Comparison of ENCODE assay signal across 8 cellular contexts in genomic region chr19:47430041-47430802, GRCh38. TPM values are rescaled to one million over a fixed set of nuclear protein-coding genes. Genes with fewer than 3 reads are reported as not detected.
DNase-seq lines count a peak whose midpoint lies in the region; ATAC-seq and TF ChIP-seq lines count a peak whose summit lies in the region.

No MANE protein-coding gene starts in this region.

- ATAC-seq in omental fat pad (ENCODE audit: low FRiP score) (peak; percentile 8), HG03520 (IDR thresholded peaks at IDR 0.05; ENCODE audit: unreplicated experiment) (no peak), HG03045 (IDR thresholded peaks at IDR 0.05; ENCODE audit: unreplicated experiment) (no peak)

- peaks cover 17% of the 10 kb centered on the region for H3K27me3 ChIP-seq in CD4-positive, alpha-beta memory T cell (ENCODE audit: insufficient read depth, low read length)
- H3K27me3 ChIP-seq in NT2/D1 (ENCODE audit: insufficient read depth, insufficient read length) (peaks cover 9% of the 10 kb centered on the region), esophagus muscularis mucosa (peaks cover 5 to 69% (median 14%) of the 10 kb centered on the region in 4 donors)

- no peaks in the 10 kb centered on the region for H3K9me3 ChIP-seq in CD4-positive, alpha-beta memory T cell (ENCODE audit: control insufficient read depth in 1 of 2, low read length in 2 of 2)
- 0 out of 2 replicates have a peak, but pooled peaks cover 7% of the 10 kb centered on the region for H3K9me3 ChIP-seq in NT2/D1 (ENCODE audit: insufficient read depth, low read length)
- H3K9me3 ChIP-seq in esophagus muscularis mucosa, result no peaks in the 10 kb centered on the region

- peaks cover 7 to 15% (median 14%) of the 10 kb centered on the region in 4 donors for H3K4me1 Mint-ChIP-seq in CD4-positive, alpha-beta memory T cell

- no peak overlapping the region for H3K27ac ChIP-seq in CD4-positive, alpha-beta memory T cell (ENCODE audit: low read depth, low read length)
- no peak overlapping the region for H3K27ac ChIP-seq in esophagus muscularis mucosa (replicated peaks in 1 of 4)

- peak overlapping the region; percentile 80 for H3K9ac ChIP-seq in NT2/D1 (ENCODE audit: insufficient read length, low read depth)

- no peaks in the 10 kb centered on the region for H3K9me3 Mint-ChIP-seq in CD4-positive, alpha-beta memory T cell

- H3K4me3 Mint-ChIP-seq in CD4-positive, alpha-beta memory T cell, result peak overlapping the region in 7 of 8 donors; percentile 40 to 72 (median 61)

- peaks cover 30% of the 10 kb centered on the region for H3K4me1 ChIP-seq in CD4-positive, alpha-beta memory T cell (ENCODE audit: insufficient read depth, low read length)
- peaks cover 3% of the 10 kb centered on the region for H3K4me1 ChIP-seq in NT2/D1 (ENCODE audit: insufficient read depth, insufficient read length)
- peaks cover 27 to 39% (median 35%) of the 10 kb centered on the region in 4 donors for H3K4me1 ChIP-seq in esophagus muscularis mucosa

- H3K4me3 ChIP-seq in CD4-positive, alpha-beta memory T cell (ENCODE audit: low read length in 2 of 2), result no peak overlapping the region
- H3K4me3 ChIP-seq in NT2/D1 (ENCODE audit: insufficient read length, low read depth) (peak overlapping the region; percentile 40), esophagus muscularis mucosa (peak overlapping the region; percentile 27 to 49 (median 32))

- TF ChIP-seq POLR2A in esophagus muscularis mucosa (IDR thresholded peaks at IDR 0.05; ENCODE audit: low read depth), result no peak

- WGBS in esophagus muscularis mucosa, result 17% methylated on average over 40 of the region's 69 CpGs

- H3K27ac Mint-ChIP-seq in CD4-positive, alpha-beta memory T cell, result peak overlapping the region in 1 of 7 donors; percentile 32

- POLR2A ChIA-PET in CD4-positive, alpha-beta memory T cell (lab: Charles Lee; ENCODE audit: partially characterized antibody), result interaction anchor here (1.0 kb wide), 1 partner anchor 171 kb away, joined by 3 read pairs; no protein-coding TSS in a partner anchor

- no peaks in the 10 kb centered on the region for H3K36me3 Mint-ChIP-seq in CD4-positive, alpha-beta memory T cell

- no peaks in the 10 kb centered on the region for H3K36me3 ChIP-seq in CD4-positive, alpha-beta memory T cell (ENCODE audit: insufficient read depth, low read length)
- H3K36me3 ChIP-seq in NT2/D1 (ENCODE audit: insufficient read depth, insufficient read length, low read length), result no peaks in the 10 kb centered on the region
- H3K36me3 ChIP-seq in esophagus muscularis mucosa, result no peaks in the 10 kb centered on the region

- intact Hi-C loops in CD4-positive, alpha-beta memory T cell (cut with micrococcal nuclease), result no loop called here
- intact Hi-C loops in esophagus muscularis mucosa (cut with DNase I), result loop anchor here (10.0 kb wide), 2 partner anchors 165 to 355 kb away; no protein-coding TSS in a partner anchor

- CTCF ChIA-PET in CD4-positive, alpha-beta memory T cell (lab: Charles Lee; ENCODE audit: partially characterized antibody), result interaction anchor here (1.0 to 1.7 kb wide), 2 partner anchors 270 to 276 kb away, joined by 3 read pairs; no protein-coding TSS in a partner anchor

- TF ChIP-seq CTCF in esophagus muscularis mucosa (IDR thresholded peaks at IDR 0.05) (peak in 1 of 3 experiments; percentile 46), omental fat pad (IDR thresholded peaks at IDR 0.05) (no peak)

- no peak for TF ChIP-seq EP300 in esophagus muscularis mucosa (IDR thresholded peaks at IDR 0.05)

- peaks cover 22 to 23% of the 10 kb centered on the region in 2 donors for H3K27me3 Mint-ChIP-seq in CD4-positive, alpha-beta memory T cell

- peak in 1 of 5 donors; percentile 39 for DNase-seq in CD4-positive, alpha-beta memory T cell
- DNase-seq in NT2/D1 (ENCODE audit: low read depth, low spot score) (no peak), esophagus muscularis mucosa (ENCODE audit: extremely low spot score) (no peak), omental fat pad (ENCODE audit: low spot score) (no peak), NCI-H2171 (lab: John Stamatoyannopoulos, UW) (no peak)
- no peak for DNase-seq in central memory CD4-positive, alpha-beta T cell

RNA-seq across cellular contexts. Expression of gene MEIS3, which starts 10.9 kb away (rescaled TPM):
- under 1 TPM in 1 of 2 experiments, not detected in 1; 0.35 TPM for total RNA-seq in CD4-positive, alpha-beta memory T cell
- polyA plus RNA-seq in CD4-positive, alpha-beta memory T cell, result under 1 TPM in 1 of 2 donors, not detected in 1; 0.71 TPM
- total RNA-seq in esophagus muscularis mucosa (10 to 100 TPM; 22.8 to 33.2 (median 30.7) TPM), omental fat pad (10 to 100 TPM in 2 of 4 donors, 1 to 10 TPM in 2; 7.3 to 17.2 (median 11.6) TPM)

RNA-seq across cellular contexts. Expression of gene SLC8A2, which starts 41.5 kb away (rescaled TPM):
- not detected for total RNA-seq in CD4-positive, alpha-beta memory T cell
- polyA plus RNA-seq in CD4-positive, alpha-beta memory T cell, result not detected
- total RNA-seq in esophagus muscularis mucosa (10 to 100 TPM in 2 of 4 donors, 1 to 10 TPM in 2; 6.2 to 18.7 (median 10.4) TPM), omental fat pad (1 to 10 TPM in 1 of 4 donors, under 1 TPM in 2, not detected in 1; 0.19 to 1.4 (median 0.47) TPM)

RNA-seq across cellular contexts. Expression of gene KPTN, which starts 53.8 kb away (rescaled TPM):
- 1 to 10 TPM; 4.0 to 4.3 TPM for total RNA-seq in CD4-positive, alpha-beta memory T cell
- polyA plus RNA-seq in CD4-positive, alpha-beta memory T cell, result 10 to 100 TPM in 1 of 2 donors, 1 to 10 TPM in 1; 4.8 to 10.6 TPM
- 1 to 10 TPM; 2.3 to 9.4 (median 5.2) TPM for total RNA-seq in esophagus muscularis mucosa
- total RNA-seq in omental fat pad, result 1 to 10 TPM; 4.4 to 7.6 (median 5.5) TPM

Comparison
In these comparisons a context has a peak if more than half of its experiments do, and no peak if none do; other contexts are left out.
1. H3K4me3 ChIP-seq: peak in NT2/D1 (single experiment) and esophagus muscularis mucosa (4 of 4); none in CD4-positive, alpha-beta memory T cell (0 of 2).
2. RNA of gene MEIS3, which starts 10.9 kb away (total RNA-seq): 22.8 to 33.2 TPM in esophagus muscularis mucosa and 7.3 to 17.2 TPM in omental fat pad; 0.35 TPM in CD4-positive, alpha-beta memory T cell; every median in the first group is over 4 times any median in the second.